Comparison of ENCODE assay signal across 15 cellular contexts in the genomic region with DNA sequence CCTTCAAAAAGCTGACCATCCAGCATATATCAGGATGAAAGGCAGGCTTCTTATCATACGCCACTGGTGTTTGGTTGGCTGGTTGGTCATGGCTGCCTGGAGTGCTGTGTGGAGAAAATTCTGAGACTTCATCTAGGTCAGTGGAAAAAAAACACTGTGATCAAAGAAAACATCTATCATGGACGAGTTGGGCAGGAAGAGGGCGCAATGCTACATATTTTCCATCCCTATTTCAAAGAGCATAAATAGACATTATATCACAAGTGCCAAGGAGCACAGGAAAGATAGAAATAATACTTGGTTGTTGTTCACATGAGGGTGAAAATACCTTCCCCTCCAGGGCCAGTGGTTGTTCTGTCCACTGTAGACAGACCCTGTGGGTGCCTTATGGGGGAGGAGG.
DNase-seq lines count a peak whose midpoint lies in the region; ATAC-seq and TF ChIP-seq lines count a peak whose summit lies in the region.
"Had no signal": no experiment of that assay in that cellular context is flagged by ENCODE, and none has a peak within 500 bp of the region (broad histone marks: within the 10 kb centered on the region; RNA-seq: fewer than 3 reads in every experiment).

No MANE protein-coding gene starts in this region.

- H3K27ac ChIP-seq in SK-N-SH (ENCODE audit: low read depth in 2 of 2, low read length in 1 of 2) (no peak overlapping the region), foreskin keratinocyte (no peak overlapping the region), right lobe of liver (no peak overlapping the region), OCI-LY7 (ENCODE audit: low read depth, low read length, poor library complexity, severe bottlenecking) (no peak overlapping the region)
- H3K27ac ChIP-seq: C4-2B had no signal

- intact Hi-C loops in right lobe of liver (cut with DNase I) (no loop called here), OCI-LY7 (cut with micrococcal nuclease; ENCODE audit: unreplicated experiment) (no loop called here)

- H3K4me1 ChIP-seq in SK-N-SH (ENCODE audit: control insufficient read depth in 1 of 2, insufficient read depth in 2 of 2, low read depth in 1 of 2, low read length in 1 of 2), result no peaks in the 10 kb centered on the region
- H3K4me1 ChIP-seq in foreskin keratinocyte, result no peaks in the 10 kb centered on the region
- no peaks in the 10 kb centered on the region for H3K4me1 ChIP-seq in right lobe of liver
- no peaks in the 10 kb centered on the region for H3K4me1 ChIP-seq in OCI-LY7 (ENCODE audit: insufficient read depth, low read length, poor library complexity, severe bottlenecking)
- H3K4me1 ChIP-seq: HAP-1 had no signal

- CTCF ChIA-PET in SK-N-SH (lab: Yijun Ruan, JAX) (interaction anchor here (1.4 kb wide), 1 partner anchor 9 kb away, joined by 6 read pairs; no protein-coding TSS in a partner anchor), OCI-LY7 (lab: Charles Lee; ENCODE audit: unreplicated experiment) (no interaction called here)

- DNase-seq in ELR (ENCODE audit: low read depth), result peak; percentile 3
- no peak for DNase-seq in SK-N-SH
- DNase-seq in foreskin keratinocyte, result no peak
- no peak for DNase-seq in right lobe of liver
- no peak for DNase-seq in NOMO-1 (lab: John Stamatoyannopoulos, UW; ENCODE audit: unreplicated experiment in 2 of 2)
- no peak for DNase-seq in stimulated activated naive CD4-positive, alpha-beta T cell (lab: John Stamatoyannopoulos, UW)
- no peak for DNase-seq in OCI-LY7 (ENCODE audit: low spot score)
- DNase-seq: COR-L47, GDM1, NCI-H1436 treated with DMSO at 0.1 percent for 48 hours, NCI-H2081, NCI-H524, RPMI8226 had no signal

- TF ChIP-seq RAD21 in SK-N-SH (IDR thresholded peaks at IDR 0.05; ENCODE audit: low read length), result peak; percentile 45

- TF ChIP-seq CTCF in SK-N-SH (IDR thresholded peaks at IDR 0.05), result peak; percentile 49
- TF ChIP-seq CTCF in foreskin keratinocyte (conservative IDR thresholded peaks at IDR 0.05), result peak; percentile 8
- no peak for TF ChIP-seq CTCF in right lobe of liver (IDR thresholded peaks at IDR 0.05)
- TF ChIP-seq CTCF in OCI-LY7 (conservative IDR thresholded peaks at IDR 0.05; ENCODE audit: low read length), result no peak

- H3K4me3 ChIP-seq in SK-N-SH (ENCODE audit: low read depth in 2 of 2, low read length in 1 of 2) (no peak overlapping the region), right lobe of liver (no peak overlapping the region), OCI-LY7 (ENCODE audit: low read depth, low read length, poor library complexity, severe bottlenecking) (no peak overlapping the region)
- H3K4me3 ChIP-seq: HAP-1 had no signal

- POLR2A ChIA-PET in SK-N-SH (lab: Yijun Ruan, JAX), result no interaction called here
- POLR2A ChIA-PET in OCI-LY7 (lab: Charles Lee), result interaction anchor here (1.6 kb wide), 1 partner anchor 12 kb away, joined by 4 read pairs; no protein-coding TSS in a partner anchor

- H4K20me1 ChIP-seq in SK-N-SH (ENCODE audit: insufficient read depth) (no peaks in the 10 kb centered on the region), OCI-LY7 (ENCODE audit: insufficient read depth, low read length) (no peaks in the 10 kb centered on the region)

- H3K4me2 ChIP-seq in SK-N-SH (no peak overlapping the region), OCI-LY7 (ENCODE audit: low read length) (no peak overlapping the region)

- TF ChIP-seq POLR2A in right lobe of liver (IDR thresholded peaks at IDR 0.05), result no peak

- H3K9me3 ChIP-seq in SK-N-SH, result no peaks in the 10 kb centered on the region
- no peaks in the 10 kb centered on the region for H3K9me3 ChIP-seq in right lobe of liver
- no peaks in the 10 kb centered on the region for H3K9me3 ChIP-seq in OCI-LY7 (ENCODE audit: low read length)
- H3K9me3 ChIP-seq: HAP-1 had no signal

- WGBS in SK-N-SH (ENCODE audit: low lambda C conversion rate), result 56% methylated on average over 3 of the region's 3 CpGs
- WGBS in right lobe of liver (ENCODE audit: insufficient coverage, low coverage, low lambda C conversion rate, missing lambda C conversion rate), result 41% methylated on average over 3 of the region's 3 CpGs

- no peak for ATAC-seq in foreskin keratinocyte
- ATAC-seq in right lobe of liver, result no peak

- no TSS peak for BruUV-seq in OCI-LY7 (replicated peaks; lab: Mats Ljungman, UMichigan)

- TF ChIP-seq EP300 in SK-N-SH (IDR thresholded peaks at IDR 0.05; ENCODE audit: borderline replicate concordance in 1 of 2, low read depth in 1 of 2, low read length in 1 of 2), result no peak

- no peaks in the 10 kb centered on the region for H3F3A ChIP-seq in SK-N-SH (replicated peaks; ENCODE audit: insufficient read depth)

- H3K9ac ChIP-seq in SK-N-SH, result no peak overlapping the region

- H2AFZ ChIP-seq in SK-N-SH (ENCODE audit: low read depth) (0 out of 2 replicates have a peak overlapping the region, but pooled peaks have one; percentile 27), OCI-LY7 (ENCODE audit: low read length) (no peak overlapping the region)

- H3K27me3 ChIP-seq in SK-N-SH (ENCODE audit: insufficient read depth), result no peaks in the 10 kb centered on the region
- H3K27me3 ChIP-seq in foreskin keratinocyte, result no peaks in the 10 kb centered on the region
- H3K27me3 ChIP-seq in right lobe of liver, result no peaks in the 10 kb centered on the region

- H3K36me3 ChIP-seq in SK-N-SH (replicated peaks in 1 of 2; ENCODE audit: control insufficient read depth in 1 of 2, insufficient read depth in 2 of 2, low read length in 1 of 2) (no peaks in the 10 kb centered on the region), right lobe of liver (no peaks in the 10 kb centered on the region), OCI-LY7 (ENCODE audit: insufficient read depth, low read length) (no peaks in the 10 kb centered on the region)
- H3K36me3 ChIP-seq: HAP-1 had no signal

- H3K9me2 ChIP-seq in SK-N-SH, result no peaks in the 10 kb centered on the region
- H3K9me2 ChIP-seq in OCI-LY7 (ENCODE audit: insufficient read depth, low read length), result no peaks in the 10 kb centered on the region

- H3K79me2 ChIP-seq in SK-N-SH (ENCODE audit: insufficient read depth) (no peaks in the 10 kb centered on the region), OCI-LY7 (ENCODE audit: insufficient read depth, low read depth, low read length) (no peaks in the 10 kb centered on the region)

TF ChIP-seq in SK-N-SH, 30 proteins besides CTCF, POLR2A, EP300 and RAD21:
- TF ChIP-seq, protein P1, sequence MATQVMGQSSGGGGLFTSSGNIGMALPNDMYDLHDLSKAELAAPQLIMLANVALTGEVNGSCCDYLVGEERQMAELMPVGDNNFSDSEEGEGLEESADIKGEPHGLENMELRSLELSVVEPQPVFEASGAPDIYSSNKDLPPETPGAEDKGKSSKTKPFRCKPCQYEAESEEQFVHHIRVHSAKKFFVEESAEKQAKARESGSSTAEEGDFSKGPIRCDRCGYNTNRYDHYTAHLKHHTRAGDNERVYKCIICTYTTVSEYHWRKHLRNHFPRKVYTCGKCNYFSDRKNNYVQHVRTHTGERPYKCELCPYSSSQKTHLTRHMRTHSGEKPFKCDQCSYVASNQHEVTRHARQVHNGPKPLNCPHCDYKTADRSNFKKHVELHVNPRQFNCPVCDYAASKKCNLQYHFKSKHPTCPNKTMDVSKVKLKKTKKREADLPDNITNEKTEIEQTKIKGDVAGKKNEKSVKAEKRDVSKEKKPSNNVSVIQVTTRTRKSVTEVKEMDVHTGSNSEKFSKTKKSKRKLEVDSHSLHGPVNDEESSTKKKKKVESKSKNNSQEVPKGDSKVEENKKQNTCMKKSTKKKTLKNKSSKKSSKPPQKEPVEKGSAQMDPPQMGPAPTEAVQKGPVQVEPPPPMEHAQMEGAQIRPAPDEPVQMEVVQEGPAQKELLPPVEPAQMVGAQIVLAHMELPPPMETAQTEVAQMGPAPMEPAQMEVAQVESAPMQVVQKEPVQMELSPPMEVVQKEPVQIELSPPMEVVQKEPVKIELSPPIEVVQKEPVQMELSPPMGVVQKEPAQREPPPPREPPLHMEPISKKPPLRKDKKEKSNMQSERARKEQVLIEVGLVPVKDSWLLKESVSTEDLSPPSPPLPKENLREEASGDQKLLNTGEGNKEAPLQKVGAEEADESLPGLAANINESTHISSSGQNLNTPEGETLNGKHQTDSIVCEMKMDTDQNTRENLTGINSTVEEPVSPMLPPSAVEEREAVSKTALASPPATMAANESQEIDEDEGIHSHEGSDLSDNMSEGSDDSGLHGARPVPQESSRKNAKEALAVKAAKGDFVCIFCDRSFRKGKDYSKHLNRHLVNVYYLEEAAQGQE (IDR thresholded peaks at IDR 0.05; ENCODE audit: low read depth, low read length), result no peak
- TF ChIP-seq SMC3 (IDR thresholded peaks at IDR 0.05; ENCODE audit: low read depth, low read length), result 0 out of 2 replicates have a peak, but pooled peaks have one; percentile 29
- no peak for TF ChIP-seq ELF1 (IDR thresholded peaks at IDR 0.05)

Comparison
In these comparisons a context has a peak if more than half of its experiments do, and no peak if none do; other contexts are left out.
1. CTCF ChIP-seq: peak in SK-N-SH (single experiment) and foreskin keratinocyte (single experiment); none in right lobe of liver (0 of 4) and OCI-LY7 (single experiment).